In genomic region chr21:40169971-40170370, GRCh38 we compare ENCODE assay signal across 23 cellular contexts.
"Had no signal": no experiment of that assay in that cellular context is flagged by ENCODE, and none has a peak within 500 bp of the region (broad histone marks: within the 10 kb centered on the region; RNA-seq: fewer than 3 reads in every experiment).

No MANE protein-coding gene starts in this region.

- H3K4me2 ChIP-seq: hepatocyte had no signal

- H3K79me2 ChIP-seq: hepatocyte had no signal

- H3K9me3 ChIP-seq: esophagus muscularis mucosa, gastroesophageal sphincter, heart left ventricle, left lung, lower lobe of right lung, mucosa of descending colon had no signal

- DNase-seq: dermis blood vessel endothelial cell; dorsolateral prefrontal cortex; effector CD4-positive, alpha-beta T cell; effector memory CD4-positive, alpha-beta T cell; foreskin keratinocyte; heart left ventricle; hypothalamus; left cardiac atrium; left lung; left ventricle myocardium superior; lower lobe of right lung; mesenchymal stem cell; mucosa of descending colon had no signal

- H3K4me1 Mint-ChIP-seq: mesothelial cell of epicardium had no signal

- H3K4me3 ChIP-seq: coronary artery, dorsolateral prefrontal cortex, esophagus muscularis mucosa, gastroesophageal sphincter, heart left ventricle, hepatocyte, left lung, lower lobe of right lung, mucosa of descending colon had no signal

- H3K27ac Mint-ChIP-seq: mesothelial cell of epicardium had no signal

- H3K36me3 Mint-ChIP-seq: mesothelial cell of epicardium had no signal

- H3K4me3 Mint-ChIP-seq: mesothelial cell of epicardium had no signal

- H2AFZ ChIP-seq: hepatocyte had no signal

- H3K27ac ChIP-seq: coronary artery, dorsolateral prefrontal cortex, esophagus muscularis mucosa, foreskin keratinocyte, gastroesophageal sphincter, heart left ventricle, hepatocyte, left lung, lower lobe of right lung had no signal

- ATAC-seq: foreskin keratinocyte, gastroesophageal sphincter, heart left ventricle, left cardiac atrium, left lung, left ventricle myocardium superior, lower lobe of right lung, mucosa of descending colon had no signal

- FAIRE-seq: colon, endothelial cell of umbilical vein, frontal cortex, islet of Langerhans, keratinocyte had no signal

- H3K4me1 ChIP-seq: esophagus muscularis mucosa, foreskin keratinocyte, gastroesophageal sphincter, heart left ventricle, left lung, lower lobe of right lung had no signal

- H3K36me3 ChIP-seq: esophagus muscularis mucosa, gastroesophageal sphincter, heart left ventricle, left lung, lower lobe of right lung had no signal

- H3K27me3 ChIP-seq: esophagus muscularis mucosa, foreskin keratinocyte, gastroesophageal sphincter, hepatocyte, left lung had no signal

- H3K9me3 Mint-ChIP-seq: mesothelial cell of epicardium had no signal
